ENCODE assay signal across 8 cellular contexts in genomic region chr12:124904306-124905098, GRCh38. TPM values are rescaled to one million over a fixed set of nuclear protein-coding genes. Genes with fewer than 3 reads are reported as not detected.
DNase-seq lines count a peak whose midpoint lies in the region; ATAC-seq lines count a peak whose summit lies in the region.

No MANE protein-coding gene starts in this region.

- intact Hi-C loops in activated naive CD4-positive, alpha-beta T cell treated with anti-CD3 and anti-CD28 coated beads for 36 hours (cut with micrococcal nuclease) = no loop called here

- ATAC-seq in GM18517 (IDR thresholded peaks at IDR 0.05; ENCODE audit: unreplicated experiment) = no peak
- no peak for ATAC-seq in HG03175 (IDR thresholded peaks at IDR 0.05; ENCODE audit: unreplicated experiment)

- peaks cover 5% of the 10 kb centered on the region for H3K4me1 Mint-ChIP-seq in activated naive CD4-positive, alpha-beta T cell treated with anti-CD3 and anti-CD28 coated beads for 36 hours (ENCODE audit: low read depth)

- H3K27me3 Mint-ChIP-seq in activated naive CD4-positive, alpha-beta T cell treated with anti-CD3 and anti-CD28 coated beads for 36 hours (ENCODE audit: low read depth) = no peaks in the 10 kb centered on the region

- H3K27ac ChIP-seq in substantia nigra (ENCODE audit: low read depth, low read length, poor library complexity, severe bottlenecking) = peak overlapping the region; percentile 76

- peak; percentile 89 for DNase-seq in Caki2 (ENCODE audit: low read depth)
- peak; percentile 54 for DNase-seq in NCI-H69 (lab: John Stamatoyannopoulos, UW)
- DNase-seq in cerebellum (ENCODE audit: low spot score) = peak; percentile 48
- DNase-seq in left kidney (ENCODE audit: low read depth, low spot score) = peak; percentile 75
- peak in 45 of 49 donors; percentile 19 to 92 (median 74) for DNase-seq in substantia nigra (lab: John Stamatoyannopoulos, UW)
- DNase-seq in activated naive CD4-positive, alpha-beta T cell treated with anti-CD3 and anti-CD28 coated beads for 36 hours = no peak

- CTCF ChIA-PET in activated naive CD4-positive, alpha-beta T cell treated with anti-CD3 and anti-CD28 coated beads for 36 hours (lab: Charles Lee) = interaction anchor here (0.8 to 4.4 kb wide), 4 partner anchors 13 to 36 kb away, joined by 3 to 95 read pairs (median 26); no protein-coding TSS in a partner anchor

- in situ Hi-C loops in Caki2 (cut with HindIII; ENCODE audit: low pct_unique_long_range_greater_than_20kb, low sequenced_read_pairs) = no loop called here

- H3K9me3 Mint-ChIP-seq in activated naive CD4-positive, alpha-beta T cell treated with anti-CD3 and anti-CD28 coated beads for 36 hours = no peaks in the 10 kb centered on the region

- no peaks in the 10 kb centered on the region for H3K36me3 Mint-ChIP-seq in activated naive CD4-positive, alpha-beta T cell treated with anti-CD3 and anti-CD28 coated beads for 36 hours (ENCODE audit: low read depth)

- no peak overlapping the region for H3K4me3 Mint-ChIP-seq in activated naive CD4-positive, alpha-beta T cell treated with anti-CD3 and anti-CD28 coated beads for 36 hours

- H3K27ac Mint-ChIP-seq in activated naive CD4-positive, alpha-beta T cell treated with anti-CD3 and anti-CD28 coated beads for 36 hours = no peak overlapping the region

RNA-seq across cellular contexts. Expression of gene UBC, which starts 9.9 kb away (rescaled TPM):
- total RNA-seq in Caki2 (2014; rRNA removed; shearing (Covaris generic); ENCODE audit: low replicate concordance) = 1,534 and 1,708 TPM in 2 replicates
- 507 TPM for total RNA-seq in cerebellum
- total RNA-seq in activated naive CD4-positive, alpha-beta T cell treated with anti-CD3 and anti-CD28 coated beads for 36 hours = 1,000 to 10,000 TPM; 1,036 to 1,066 TPM

RNA-seq across cellular contexts. Expression of gene SCARB1, which starts 40.8 kb away (rescaled TPM):
- 83.6 and 119 TPM in 2 replicates for total RNA-seq in Caki2 (2014; rRNA removed; shearing (Covaris generic); ENCODE audit: low replicate concordance)
- 11.4 TPM for total RNA-seq in cerebellum
- 10 to 100 TPM; 18.2 to 18.3 TPM for total RNA-seq in activated naive CD4-positive, alpha-beta T cell treated with anti-CD3 and anti-CD28 coated beads for 36 hours
